Comparison of ENCODE assay signal across 26 cellular contexts in the genomic region with DNA sequence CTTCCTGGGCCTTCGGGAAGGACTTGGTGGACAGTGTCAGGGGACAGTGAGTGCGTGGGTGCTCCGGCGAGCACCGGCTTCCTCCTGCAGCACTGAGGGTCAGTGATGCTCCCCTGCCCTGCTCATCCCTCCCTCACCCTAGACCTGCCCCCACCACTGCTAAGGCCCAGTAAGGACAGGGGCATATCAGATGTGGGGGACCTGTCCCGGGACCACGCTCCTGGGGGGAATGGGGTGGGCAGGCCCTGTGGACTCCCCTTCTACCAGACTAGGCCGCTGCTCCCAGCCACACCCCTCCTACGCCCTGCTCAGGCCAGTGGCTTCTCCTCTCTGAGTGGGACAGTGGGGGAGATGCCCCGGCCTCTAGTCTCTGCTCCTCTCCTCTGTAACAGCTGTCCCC. TPM values are rescaled to one million over a fixed set of nuclear protein-coding genes. Genes with fewer than 3 reads are reported as not detected.
"Had no signal": no experiment of that assay in that cellular context is flagged by ENCODE, and none has a peak within 500 bp of the region (broad histone marks: within the 10 kb centered on the region; RNA-seq: fewer than 3 reads in every experiment).

No MANE protein-coding gene starts in this region.

- H3K9me3 Mint-ChIP-seq: mesothelial cell of epicardium; nephron progenitor cell; stimulated activated naive CD8-positive, alpha-beta T cell treated with anti-CD3 and anti-CD28 coated beads, Interleukin-15, Interleukin-2, amounts not matched to agents 100 ng/mL and 50 ng/mL, for 24 hours had no signal

- H3K27me3 Mint-ChIP-seq: memory B cell; stimulated activated naive CD8-positive, alpha-beta T cell treated with anti-CD3 and anti-CD28 coated beads, Interleukin-15, Interleukin-2, amounts not matched to agents 100 ng/mL and 50 ng/mL, for 24 hours had no signal

- H3K27ac ChIP-seq: dorsolateral prefrontal cortex, hepatocyte, left ventricle myocardium inferior, lower lobe of right lung, ovary, testis, tibial nerve had no signal

- DNase-seq: cortex of kidney; dorsolateral prefrontal cortex; effector CD8-positive, alpha-beta T cell; foreskin melanocyte; head of caudate nucleus; kidney; left cardiac atrium; left ventricle myocardium inferior; lower lobe of right lung; nephron progenitor cell; small intestine; stimulated activated CD4-positive, alpha-beta T cell treated with anti-CD3 and anti-CD28 coated beads, Interleukin-12 subunit alpha, Interleukin-12 subunit beta, amount 100 ng/mL, for 4 hours; testis had no signal

- ATAC-seq: left cardiac atrium, lower lobe of right lung, right cardiac atrium had no signal

- H3K27ac Mint-ChIP-seq: mesothelial cell of epicardium; nephron progenitor cell; stimulated activated naive CD8-positive, alpha-beta T cell treated with anti-CD3 and anti-CD28 coated beads, Interleukin-15, Interleukin-2, amounts not matched to agents 100 ng/mL and 50 ng/mL, for 24 hours had no signal

- H3K4me3 Mint-ChIP-seq: memory B cell, mesothelial cell of epicardium, nephron progenitor cell had no signal

- H3K9me3 ChIP-seq: left ventricle myocardium inferior, lower lobe of right lung, ovary, testis, tibial nerve had no signal

- H3K36me3 ChIP-seq: ovary had no signal

- H2AFZ ChIP-seq: hepatocyte had no signal

- H3K27me3 ChIP-seq: dorsolateral prefrontal cortex, hepatocyte, ovary, testis, tibial nerve had no signal

- H3K4me3 ChIP-seq: dorsolateral prefrontal cortex, hepatocyte, left ventricle myocardium inferior, lower lobe of right lung, ovary, testis, tibial nerve had no signal

- H3K4me2 ChIP-seq: hepatocyte had no signal

RNA-seq across cellular contexts. Expression of a gene that starts 43.3 kb away (rescaled TPM):
- total RNA-seq: dorsolateral prefrontal cortex, hepatocyte, kidney, left cardiac atrium, left ventricle myocardium inferior, mesothelial cell of epicardium, mucosa of gallbladder, myocyte, posterior vena cava, right cardiac atrium, subcutaneous adipose tissue, tibial nerve, ureter had no signal
- polyA plus RNA-seq: esophagus, hepatocyte, ovary, right cardiac atrium, small intestine had no signal
